Comparison of ENCODE assay signal across 25 cellular contexts in the genomic region with DNA sequence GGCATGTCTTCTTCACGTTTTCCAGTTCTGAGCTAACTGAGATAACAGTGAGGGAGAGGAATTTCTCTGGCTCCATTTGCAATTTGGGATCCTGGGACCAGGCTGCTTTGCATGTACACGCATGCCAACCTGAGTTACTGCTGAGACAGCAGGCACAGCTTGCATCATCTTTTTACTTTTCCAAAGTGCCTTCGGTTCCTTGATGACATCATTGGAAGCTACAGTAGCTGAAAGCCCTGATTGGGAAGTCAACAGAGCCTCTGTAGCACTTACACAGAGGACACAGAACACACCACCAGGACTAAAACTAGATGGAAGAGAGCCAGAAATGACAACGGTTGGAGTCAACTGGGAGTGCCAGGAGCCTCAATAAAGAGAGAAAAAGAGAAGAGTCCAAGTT.
"Had no signal": no experiment of that assay in that cellular context is flagged by ENCODE, and none has a peak within 500 bp of the region (broad histone marks: within the 10 kb centered on the region; RNA-seq: fewer than 3 reads in every experiment).

No MANE protein-coding gene starts in this region.

- FAIRE-seq: endometrium, kidney had no signal

- H3K27ac ChIP-seq: gastroesophageal sphincter, uterus had no signal

- H3K36me3 ChIP-seq: gastroesophageal sphincter, uterus had no signal

- H3K4me3 ChIP-seq: gastroesophageal sphincter, uterus had no signal

- DNase-seq: activated CD4-positive, alpha-beta T cell treated with anti-CD3 and anti-CD28 coated beads for 1 hour; activated CD4-positive, alpha-beta T cell treated with anti-CD3 and anti-CD28 coated beads, Interleukin-2, amount 50 U/mL, for 1 hour; activated CD8-positive, alpha-beta T cell treated with anti-CD3 and anti-CD28 coated beads for 36 hours; activated naive CD8-positive, alpha-beta T cell treated with anti-CD3 and anti-CD28 coated beads, Interleukin-2, amount 50 U/mL, for 24 hours; activated T-cell treated with anti-CD3 and anti-CD28 coated beads, Interleukin-2, amount 50 U/mL, for 4 hours; amygdala; dermis blood vessel endothelial cell; effector CD8-positive, alpha-beta T cell; hippocampal formation; kidney; left colon; naive thymus-derived CD8-positive, alpha-beta T cell; right cardiac atrium; stimulated activated CD4-positive, alpha-beta T cell treated with anti-CD3 and anti-CD28 coated beads, Interleukin-2, amount 100 ng/mL, for 48 hours; stimulated activated naive CD8-positive, alpha-beta T cell treated with anti-CD3 and anti-CD28 coated beads, Interleukin-15, Interleukin-2, amounts not matched to agents 100 U/mL and 50 U/mL, for 24 hours; T-helper 2 cell; uterus had no signal

- H3K27ac Mint-ChIP-seq: activated CD8-positive, alpha-beta T cell treated with anti-CD3 and anti-CD28 coated beads for 36 hours; activated naive CD4-positive, alpha-beta T cell treated with anti-CD3 and anti-CD28 coated beads, Interleukin-2, amount 50 U/mL, for 24 hours; activated naive CD8-positive, alpha-beta T cell treated with anti-CD3 and anti-CD28 coated beads, Interleukin-2, amount 50 U/mL, for 24 hours; activated T-helper 2 cell treated with anti-CD3 and anti-CD28 coated beads, Interferon-gamma antibody, Interleukin-2, Interleukin-4, amounts not matched to agents 10 μg/mL and 5 μg/mL and 100 μg/mL, durations not matched to agents 14 hours and 24 hours and 36 hours; memory B cell; naive thymus-derived CD8-positive, alpha-beta T cell; type B pancreatic cell; WTC11 had no signal

- H3K9me3 Mint-ChIP-seq: activated T-cell treated with anti-CD3 and anti-CD28 coated beads, Interleukin-2, amount 50 U/mL, for 4 hours; type B pancreatic cell; WTC11 had no signal

- H3K4me1 Mint-ChIP-seq: activated naive CD4-positive, alpha-beta T cell treated with anti-CD3 and anti-CD28 coated beads, Interleukin-2, amount 50 U/mL, for 24 hours; activated naive CD8-positive, alpha-beta T cell treated with anti-CD3 and anti-CD28 coated beads, Interleukin-2, amount 50 U/mL, for 24 hours; central memory CD8-positive, alpha-beta T cell; memory B cell; naive thymus-derived CD8-positive, alpha-beta T cell had no signal

- H3K4me1 ChIP-seq: gastroesophageal sphincter, uterus had no signal

- H3K27me3 ChIP-seq: uterus had no signal

- H3K27me3 Mint-ChIP-seq: activated CD8-positive, alpha-beta T cell treated with anti-CD3 and anti-CD28 coated beads for 36 hours; activated naive CD4-positive, alpha-beta T cell treated with anti-CD3 and anti-CD28 coated beads, Interleukin-2, amount 50 U/mL, for 24 hours; activated naive CD8-positive, alpha-beta T cell treated with anti-CD3 and anti-CD28 coated beads, Interleukin-2, amount 50 U/mL, for 24 hours; central memory CD8-positive, alpha-beta T cell; memory B cell; type B pancreatic cell had no signal

- H3K9me3 ChIP-seq: gastroesophageal sphincter, uterus had no signal

- ATAC-seq: activated CD8-positive, alpha-beta T cell treated with anti-CD3 and anti-CD28 coated beads for 36 hours; activated naive CD8-positive, alpha-beta T cell treated with anti-CD3 and anti-CD28 coated beads, Interleukin-2, amount 50 U/mL, for 24 hours; activated T-cell treated with anti-CD3 and anti-CD28 coated beads, Interleukin-2, amount 50 U/mL, for 4 hours; gastroesophageal sphincter; left colon; naive thymus-derived CD8-positive, alpha-beta T cell; right cardiac atrium; stimulated activated naive CD8-positive, alpha-beta T cell treated with anti-CD3 and anti-CD28 coated beads, Interleukin-15, Interleukin-2, amounts not matched to agents 100 U/mL and 50 U/mL, for 24 hours; WTC11 had no signal

- H3K4me3 Mint-ChIP-seq: activated CD8-positive, alpha-beta T cell treated with anti-CD3 and anti-CD28 coated beads for 36 hours; activated naive CD4-positive, alpha-beta T cell treated with anti-CD3 and anti-CD28 coated beads, Interleukin-2, amount 50 U/mL, for 24 hours; activated naive CD8-positive, alpha-beta T cell treated with anti-CD3 and anti-CD28 coated beads, Interleukin-2, amount 50 U/mL, for 24 hours; activated T-cell treated with anti-CD3 and anti-CD28 coated beads, Interleukin-2, amount 50 U/mL, for 4 hours; central memory CD8-positive, alpha-beta T cell; memory B cell; naive thymus-derived CD8-positive, alpha-beta T cell; type B pancreatic cell; WTC11 had no signal

- H3K36me3 Mint-ChIP-seq: activated naive CD4-positive, alpha-beta T cell treated with anti-CD3 and anti-CD28 coated beads, Interleukin-2, amount 50 U/mL, for 24 hours; memory B cell; naive thymus-derived CD8-positive, alpha-beta T cell; type B pancreatic cell; WTC11 had no signal
